26 cellular contexts compared by ENCODE assay signal in genomic region chr14:106876711-106877110, GRCh38.
"Had no signal": no experiment of that assay in that cellular context is flagged by ENCODE, and none has a peak within 500 bp of the region (broad histone marks: within the 10 kb centered on the region; RNA-seq: fewer than 3 reads in every experiment).

No MANE protein-coding gene starts in this region.

- FAIRE-seq: colon had no signal

- H3K27ac ChIP-seq: brain microvascular endothelial cell had no signal

- H3K36me3 ChIP-seq: brain microvascular endothelial cell had no signal

- DNase-seq: activated CD4-positive, alpha-beta T cell treated with anti-CD3 and anti-CD28 coated beads, Interleukin-2, amount 10 ng/mL, durations not matched to agents 24 days and 14 days; activated CD4-positive, alpha-beta T cell treated with anti-CD3 and anti-CD28 coated beads, Interleukin-2, amount 50 U/mL, for 4 hours; activated CD8-positive, alpha-beta T cell treated with anti-CD3 and anti-CD28 coated beads for 36 hours; activated effector memory CD4-positive, alpha-beta T cell treated with anti-CD3 and anti-CD28 coated beads, Interleukin-2, amount 50 U/mL, for 16 hours; activated naive CD4-positive, alpha-beta T cell; activated naive CD4-positive, alpha-beta T cell treated with anti-CD3 and anti-CD28 coated beads, Interleukin-2, amount 50 U/mL, for 16 hours; activated naive CD8-positive, alpha-beta T cell treated with anti-CD3 and anti-CD28 coated beads for 36 hours; activated T-cell treated with anti-CD3 and anti-CD28 coated beads, Interleukin-2, amount 50 U/mL, for 1 hour; activated T-cell treated with anti-CD3 and anti-CD28 coated beads, Interleukin-2, amount 50 U/mL, for 72 hours; amniotic stem cell; aorta; brain microvascular endothelial cell; central memory CD4-positive, alpha-beta T cell; NCI-H1105 treated with DMSO at 0.1 percent for 48 hours; NCI-H1436; NCI-H1694; NCI-H1930; NCI-H2081 treated with DMSO at 0.1 percent for 48 hours; NCI-H226; NCI-H446 treated with DMSO at 0.1 percent for 48 hours; NCI-H524; NCI-H69; Right ventricle myocardium superior; T1000 had no signal

- H3K27me3 ChIP-seq: brain microvascular endothelial cell had no signal

- ATAC-seq: activated CD8-positive, alpha-beta T cell treated with anti-CD3 and anti-CD28 coated beads for 36 hours; activated T-cell treated with anti-CD3 and anti-CD28 coated beads, Interleukin-2, amount 50 U/mL, for 72 hours; activated T-helper 17 cell treated with anti-CD3 and anti-CD28 coated beads, Interleukin-2, amount 50 U/mL, for 72 hours had no signal
